Comparison of ENCODE assay signal across 8 cellular contexts in the genomic region with DNA sequence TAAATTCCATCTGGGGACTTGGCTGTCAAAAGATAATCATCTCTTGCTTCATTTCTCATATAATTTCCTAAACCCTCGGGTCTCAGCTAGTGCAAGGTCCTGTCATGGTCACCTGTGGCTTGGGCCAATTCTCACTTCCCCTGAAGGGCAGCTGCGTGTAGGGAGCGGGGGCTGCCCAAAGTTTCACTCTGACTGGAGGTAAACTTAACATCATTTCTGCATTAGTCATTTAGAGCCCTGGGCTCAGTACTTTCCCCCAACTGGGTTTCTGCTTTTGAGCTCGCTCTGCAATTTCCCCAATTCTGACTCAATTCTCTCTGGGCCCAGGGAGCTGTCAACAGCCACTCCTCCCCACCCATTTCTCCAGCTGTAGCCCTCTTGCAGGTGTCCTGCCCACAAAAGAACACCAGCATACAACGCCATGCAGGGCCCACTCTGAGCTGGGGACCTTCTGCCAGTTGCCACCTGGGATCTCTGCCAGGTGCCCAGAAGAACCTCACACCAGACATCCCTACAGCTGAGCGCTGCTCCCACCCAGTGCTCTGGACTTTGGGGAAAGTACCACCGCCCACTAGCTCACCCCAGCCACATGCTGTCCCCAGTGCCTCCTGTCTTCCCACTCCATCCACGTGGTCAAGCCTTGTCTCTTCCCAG. TPM values are rescaled to one million over a fixed set of nuclear protein-coding genes. Genes with fewer than 3 reads are reported as not detected.
DNase-seq lines count a peak whose midpoint lies in the region; ATAC-seq and TF ChIP-seq lines count a peak whose summit lies in the region.

No MANE protein-coding gene starts in this region.

- peaks cover 23% of the 10 kb centered on the region for H3F3A ChIP-seq in OCI-LY1 (ENCODE audit: insufficient read depth, low read length)

- WGBS in heart left ventricle, 4 donors, result 69 to 80% (median 70%) methylated on average over 8 of the region's 8 CpGs

- BruUV-seq in Calu3 (replicated peaks; lab: Mats Ljungman, UMichigan), result no TSS peak

- H3K9me3 ChIP-seq in OCI-LY1 (ENCODE audit: low read length) (no peaks in the 10 kb centered on the region), heart left ventricle (no peaks in the 10 kb centered on the region)

- H3K27me3 ChIP-seq in OCI-LY1 (ENCODE audit: insufficient read depth, low read length) (no peaks in the 10 kb centered on the region), heart left ventricle (no peaks in the 10 kb centered on the region)

- peak overlapping the region; percentile 54 for H3K4me3 ChIP-seq in OCI-LY1 (ENCODE audit: low read depth, low read length, poor library complexity, severe bottlenecking)
- peak overlapping the region in 1 of 12 donors; percentile 7 for H3K4me3 ChIP-seq in heart left ventricle

- TF ChIP-seq POLR2A in heart left ventricle (IDR thresholded peaks at IDR 0.05), result no peak

- H3K27ac Mint-ChIP-seq in activated T-cell treated with anti-CD3 and anti-CD28 coated beads, Interleukin-2, amount 50 U/mL, for 24 hours, result peak overlapping the region; percentile 98
- H3K27ac Mint-ChIP-seq in Calu3 (ENCODE audit: unreplicated experiment), result no peak overlapping the region

- no peak overlapping the region for H2AFZ ChIP-seq in OCI-LY1 (ENCODE audit: low read length)

- intact Hi-C loops in heart left ventricle (cut with DNase I) (no loop called here), Calu3 (cut with micrococcal nuclease; ENCODE audit: unreplicated experiment) (no loop called here)

- H3K36me3 Mint-ChIP-seq in activated T-cell treated with anti-CD3 and anti-CD28 coated beads, Interleukin-2, amount 50 U/mL, for 24 hours (ENCODE audit: low read depth), result peaks cover 38% of the 10 kb centered on the region
- H3K36me3 Mint-ChIP-seq in Calu3 (ENCODE audit: insufficient read depth, unreplicated experiment), result no peaks in the 10 kb centered on the region

- TF ChIP-seq CTCF in OCI-LY1 (IDR thresholded peaks at IDR 0.05; ENCODE audit: low read length) (no peak), heart left ventricle (IDR thresholded peaks at IDR 0.05) (no peak), Calu3 (IDR thresholded peaks at IDR 0.05; ENCODE audit: unreplicated experiment) (no peak)

- peaks cover 52% of the 10 kb centered on the region for H3K79me2 ChIP-seq in OCI-LY1 (ENCODE audit: insufficient read depth, low read length)

- H4K20me1 ChIP-seq in OCI-LY1 (ENCODE audit: insufficient read depth, low read length), result no peaks in the 10 kb centered on the region

- H3K9ac ChIP-seq in OCI-LY1 (ENCODE audit: low read length), result peak overlapping the region; percentile 79

- peak overlapping the region; percentile 73 for H3K4me3 Mint-ChIP-seq in activated T-cell treated with anti-CD3 and anti-CD28 coated beads, Interleukin-2, amount 50 U/mL, for 24 hours
- no peak overlapping the region for H3K4me3 Mint-ChIP-seq in Calu3 (ENCODE audit: low read depth, unreplicated experiment)

- peaks cover 17% of the 10 kb centered on the region for H3K36me3 ChIP-seq in OCI-LY1 (ENCODE audit: insufficient read depth, low read length)
- H3K36me3 ChIP-seq in heart left ventricle, result no peaks in the 10 kb centered on the region

- H3K9me2 ChIP-seq in OCI-LY1 (ENCODE audit: low read depth, low read length), result no peaks in the 10 kb centered on the region

- peaks cover 2% of the 10 kb centered on the region for H3K9me3 Mint-ChIP-seq in activated T-cell treated with anti-CD3 and anti-CD28 coated beads, Interleukin-2, amount 50 U/mL, for 24 hours
- H3K9me3 Mint-ChIP-seq in Calu3 (ENCODE audit: low read depth, unreplicated experiment), result no peaks in the 10 kb centered on the region

- CTCF ChIA-PET in Calu3 (lab: Charles Lee), result interaction anchor here (0.6 to 1.1 kb wide), 4 partner anchors 15 to 1173 kb away, joined by 3 read pairs; no protein-coding TSS in a partner anchor

- peak overlapping the region; percentile 74 for H3K4me2 ChIP-seq in OCI-LY1 (ENCODE audit: low read length)

- H3K27me3 Mint-ChIP-seq in activated T-cell treated with anti-CD3 and anti-CD28 coated beads, Interleukin-2, amount 50 U/mL, for 24 hours, result no peaks in the 10 kb centered on the region
- H3K27me3 Mint-ChIP-seq in Calu3 (ENCODE audit: unreplicated experiment), result no peaks in the 10 kb centered on the region

- DNase-seq in activated T-cell treated with anti-CD3 and anti-CD28 coated beads, Interleukin-2, amount 50 U/mL, for 24 hours, result peak; percentile 77
- DNase-seq in heart left ventricle (peak in 3 of 5 donors; percentile 37 to 67 (median 65)), NCI-H2171 (lab: John Stamatoyannopoulos, UW) (no peak), Calu3 (no peak)
- DNase-seq in stimulated activated CD4-positive, alpha-beta T cell treated with anti-CD3 and anti-CD28 coated beads, Interleukin-4, amount 100 ng/mL, for 1 hour, result peak; percentile 61

- peak; percentile 56 for ATAC-seq in GM18520 (IDR thresholded peaks at IDR 0.05; ENCODE audit: unreplicated experiment)
- peak; percentile 59 for ATAC-seq in HG02852 (IDR thresholded peaks at IDR 0.05; ENCODE audit: unreplicated experiment)
- peak; percentile 66 to 77 (median 74) for ATAC-seq in heart left ventricle

- H3K27ac ChIP-seq in OCI-LY1 (ENCODE audit: low read depth, low read length, poor library complexity, severe bottlenecking), result peak overlapping the region; percentile 100
- H3K27ac ChIP-seq in heart left ventricle, result peak overlapping the region in 3 of 12 donors; percentile 11 to 88 (median 28)

- H3K4me1 Mint-ChIP-seq in activated T-cell treated with anti-CD3 and anti-CD28 coated beads, Interleukin-2, amount 50 U/mL, for 24 hours (ENCODE audit: low read depth), result peaks cover 97% of the 10 kb centered on the region
- peaks cover 44% of the 10 kb centered on the region for H3K4me1 Mint-ChIP-seq in Calu3 (ENCODE audit: low read depth, unreplicated experiment)

- H3K4me1 ChIP-seq in OCI-LY1 (ENCODE audit: insufficient read depth, low read length, severe bottlenecking), result peaks cover 97% of the 10 kb centered on the region
- H3K4me1 ChIP-seq in heart left ventricle, result peaks cover 0 to 85% (median 38%) of the 10 kb centered on the region in 12 donors

RNA-seq across cellular contexts. Expression of gene VOPP1, which starts 37.9 kb away (rescaled TPM):
- total RNA-seq in heart left ventricle (10 to 100 TPM; 20.3 to 58.0 (median 26.8) TPM), Calu3 (2022) (106 and 128 TPM in 2 replicates)
- 10 to 100 TPM in 1 of 2 donors, 1 to 10 TPM in 1; 9.9 to 22.8 TPM for polyA plus RNA-seq in heart left ventricle

Comparison
In these comparisons a context has a peak if more than half of its experiments do, and no peak if none do; other contexts are left out.
1. DNase-seq: peak in activated T-cell treated with anti-CD3 and anti-CD28 coated beads, Interleukin-2, amount 50 U/mL, for 24 hours (single experiment), heart left ventricle (3 of 5) and stimulated activated CD4-positive, alpha-beta T cell treated with anti-CD3 and anti-CD28 coated beads, Interleukin-4, amount 100 ng/mL, for 1 hour (single experiment); none in NCI-H2171 (single experiment) and Calu3 (single experiment).
2. Peak in every context shown above with its lines, with median percentiles within 50 percentile points of each other: ATAC-seq.